1 cellular context compared by ENCODE assay signal in genomic region chr10:88070080-88070880, GRCh38.
TF ChIP-seq lines count a peak whose summit lies in the region.

No MANE protein-coding gene starts in this region.

TF ChIP-seq in GM12878, 131 proteins besides CTCF, POLR2A, EP300 and RAD21 (continued from another document):
- TF ChIP-seq ZNF687 (IDR thresholded peaks at IDR 0.05) (0 out of 2 replicates have a peak, but pooled peaks have one; percentile 16), HDAC2 (IDR thresholded peaks at IDR 0.05) (no peak), YBX1 (IDR thresholded peaks at IDR 0.05) (peak; percentile 90), EED (IDR thresholded peaks at IDR 0.05; ENCODE audit: low read depth) (peak; percentile 99), ZBTB4 (CRISPR knock-in tag; IDR thresholded peaks at IDR 0.05) (no peak), MLLT1 (IDR thresholded peaks at IDR 0.05) (peak; percentile 73), MAX (IDR thresholded peaks at IDR 0.05; ENCODE audit: low read depth, low read length) (no peak), MEF2B (IDR thresholded peaks at IDR 0.05; ENCODE audit: partially characterized antibody, poor library complexity, severe bottlenecking) (peak; percentile 100), SMC3 (IDR thresholded peaks at IDR 0.05; ENCODE audit: borderline replicate concordance, low read length) (no peak; the same call in 1 of the 2 replicates), HCFC1 (IDR thresholded peaks at IDR 0.05; ENCODE audit: low read length) (no peak), TAF1 (IDR thresholded peaks at IDR 0.05; ENCODE audit: borderline replicate concordance, low read depth, low read length) (no peak; the same call in 1 of the 2 replicates), SIX5 (IDR thresholded peaks at IDR 0.05; ENCODE audit: low read depth, low read length, severe bottlenecking) (no peak), STAT1 (conservative IDR thresholded peaks at IDR 0.05) (no peak), ETV6 (conservative IDR thresholded peaks at IDR 0.05 in 1 of 2, IDR thresholded peaks at IDR 0.05 in 1 of 2; ENCODE audit: borderline replicate concordance in 1 of 2, low read depth in 1 of 2) (peak in 1 of 2 experiments; percentile 92; a peak in 2 of 4 replicates), SP1 (IDR thresholded peaks at IDR 0.05; ENCODE audit: low read depth, low read length) (peak; percentile 74), ZZZ3 (IDR thresholded peaks at IDR 0.05; ENCODE audit: control insufficient read depth, insufficient read length, low read depth) (no peak), USF2 (IDR thresholded peaks at IDR 0.05; ENCODE audit: borderline replicate concordance, low read depth, low read length) (no peak), STAT3 (IDR thresholded peaks at IDR 0.05; ENCODE audit: low read depth, low read length) (peak; percentile 78; the same call in 1 of the 2 replicates), ZNF274 (IDR thresholded peaks at IDR 0.05; ENCODE audit: insufficient read depth, insufficient read length) (no peak), PAX8 (IDR thresholded peaks at IDR 0.05) (no peak), WRNIP1 (IDR thresholded peaks at IDR 0.05; ENCODE audit: borderline replicate concordance, low read depth, low read length) (0 out of 2 replicates have a peak, but pooled peaks have one; percentile 41), NFXL1 (IDR thresholded peaks at IDR 0.05; ENCODE audit: borderline replicate concordance) (no peak), BRCA1 (IDR thresholded peaks at IDR 0.05; ENCODE audit: low read depth, low read length) (no peak), E4F1 (IDR thresholded peaks at IDR 0.05; ENCODE audit: borderline replicate concordance, partially characterized antibody) (no peak), JUNB (IDR thresholded peaks at IDR 0.05) (peak; percentile 94), SMAD1 (IDR thresholded peaks at IDR 0.05; ENCODE audit: low read depth, partially characterized antibody) (peak; percentile 65), PAX5 (IDR thresholded peaks at IDR 0.05; ENCODE audit: borderline replicate concordance, low read depth, low read length) (peak; percentile 93), GATAD2B (conservative IDR thresholded peaks at IDR 0.05; ENCODE audit: low read depth) (peak; percentile 96), LARP7 (IDR thresholded peaks at IDR 0.05) (no peak), RBBP5 (conservative IDR thresholded peaks at IDR 0.05) (no peak), SRF (IDR thresholded peaks at IDR 0.05; ENCODE audit: low read depth in 2 of 2, low read length in 2 of 2) (no peak), CUX1 (IDR thresholded peaks at IDR 0.05; ENCODE audit: insufficient replicate concordance, low read depth, low read length) (peak; percentile 89), CHD2 (IDR thresholded peaks at IDR 0.05; ENCODE audit: borderline replicate concordance, low read depth, low read length) (peak; percentile 77; the same call in 1 of the 2 replicates), CBX5 (IDR thresholded peaks at IDR 0.05; ENCODE audit: low read depth) (no peak; the same call in 1 of the 2 replicates), RFX5 (IDR thresholded peaks at IDR 0.05; ENCODE audit: low read depth, low read length) (no peak), BCLAF1 (IDR thresholded peaks at IDR 0.05) (no peak)
